In genomic region chr14:92549853-92550244, GRCh38 we compare ENCODE assay signal across 11 cellular contexts. TPM values are rescaled to one million over a fixed set of nuclear protein-coding genes. Genes with fewer than 3 reads are reported as not detected.
DNase-seq lines count a peak whose midpoint lies in the region; ATAC-seq, FAIRE-seq and TF ChIP-seq lines count a peak whose summit lies in the region.
"Had no signal": no experiment of that assay in that cellular context is flagged by ENCODE, and none has a peak within 500 bp of the region (broad histone marks: within the 10 kb centered on the region; RNA-seq: fewer than 3 reads in every experiment).

No MANE protein-coding gene starts in this region.

- H3K27ac ChIP-seq in gastroesophageal sphincter (peak overlapping the region in 3 of 4 donors; percentile 21 to 59 (median 57)), gastrocnemius medialis (peak overlapping the region; percentile 57 to 71 (median 65)), smooth muscle cell (ENCODE audit: low read depth) (no peak overlapping the region)
- H3K27ac ChIP-seq: cardiac muscle cell, right lobe of liver had no signal

- no peak for FAIRE-seq in urothelium cell line (lab: Jason Lieb, UNC)

- no peak for TF ChIP-seq POLR2A in gastroesophageal sphincter (IDR thresholded peaks at IDR 0.05)
- TF ChIP-seq POLR2A in gastrocnemius medialis (IDR thresholded peaks at IDR 0.05) = no peak

- H3K79me2 ChIP-seq in smooth muscle cell (ENCODE audit: low read depth) = no peaks in the 10 kb centered on the region

- H3K4me1 ChIP-seq in gastroesophageal sphincter = peaks cover 0 to 44% (median 7%) of the 10 kb centered on the region in 3 donors
- peaks cover 0 to 8% of the 10 kb centered on the region in 2 donors for H3K4me1 ChIP-seq in gastrocnemius medialis
- no peaks in the 10 kb centered on the region for H3K4me1 ChIP-seq in smooth muscle cell (ENCODE audit: low read depth)

- no peaks in the 10 kb centered on the region for H3K9me3 ChIP-seq in gastroesophageal sphincter
- no peaks in the 10 kb centered on the region for H3K9me3 ChIP-seq in gastrocnemius medialis
- H3K9me3 ChIP-seq in smooth muscle cell (replicated peaks; ENCODE audit: low read depth) = no peaks in the 10 kb centered on the region
- H3K9me3 ChIP-seq: Peyer's patch, right lobe of liver had no signal

- H3K27me3 ChIP-seq in gastroesophageal sphincter (no peaks in the 10 kb centered on the region), gastrocnemius medialis (no peaks in the 10 kb centered on the region), smooth muscle cell (ENCODE audit: low read depth) (no peaks in the 10 kb centered on the region)
- H3K27me3 ChIP-seq: cardiac muscle cell, Peyer's patch, right lobe of liver had no signal

- ATAC-seq in gastroesophageal sphincter (peak; percentile 79), gastrocnemius medialis (peak; percentile 32 to 41)

- H4K20me1 ChIP-seq in smooth muscle cell (ENCODE audit: low read depth) = peaks cover 5% of the 10 kb centered on the region

- in situ Hi-C loops in gastrocnemius medialis (cut with MboI; ENCODE audit: low sequenced_read_pairs in 4 of 4) = no loop called here

- no peaks in the 10 kb centered on the region for H3F3A ChIP-seq in smooth muscle cell (ENCODE audit: low read depth)

- intact Hi-C loops in gastrocnemius medialis (cut with DNase I; ENCODE audit: low total_unique reads) = no loop called here

- no peak overlapping the region for H2AFZ ChIP-seq in smooth muscle cell (ENCODE audit: low read depth)

- H3K4me2 ChIP-seq in smooth muscle cell = no peak overlapping the region

- H3K4me3 ChIP-seq in gastroesophageal sphincter = no peak overlapping the region
- no peak overlapping the region for H3K4me3 ChIP-seq in gastrocnemius medialis
- H3K4me3 ChIP-seq in smooth muscle cell = no peak overlapping the region
- H3K4me3 ChIP-seq: cardiac muscle cell, Peyer's patch, right lobe of liver had no signal

- peak; percentile 11 for DNase-seq in GDM1 (lab: John Stamatoyannopoulos, UW)
- DNase-seq in NCI-H82 (lab: John Stamatoyannopoulos, UW) = peak; percentile 71
- DNase-seq in gastrocnemius medialis = peak in 1 of 2 donors; percentile 37
- DNase-seq in urothelium cell line (ENCODE audit: low spot score) = no peak
- DNase-seq in activated naive CD4-positive, alpha-beta T cell treated with Interleukin-2 at 50 U/mL for 16 hours = no peak
- no peak for DNase-seq in smooth muscle cell (lab: John Stamatoyannopoulos, UW; ENCODE audit: unreplicated experiment)
- no peak for DNase-seq in iPS-NIHi7 (ENCODE audit: extremely low spot score)
- DNase-seq: right lobe of liver had no signal

- no peaks in the 10 kb centered on the region for H3K36me3 ChIP-seq in gastroesophageal sphincter
- H3K36me3 ChIP-seq in gastrocnemius medialis = no peaks in the 10 kb centered on the region
- no peaks in the 10 kb centered on the region for H3K36me3 ChIP-seq in smooth muscle cell (ENCODE audit: low read depth)
- H3K36me3 ChIP-seq: cardiac muscle cell, Peyer's patch, right lobe of liver had no signal

- no peak overlapping the region for H3K9ac ChIP-seq in smooth muscle cell (ENCODE audit: low read depth)

- no peak for TF ChIP-seq EP300 in gastroesophageal sphincter (IDR thresholded peaks at IDR 0.05)

- TF ChIP-seq CTCF in gastroesophageal sphincter (IDR thresholded peaks at IDR 0.05) (no peak), gastrocnemius medialis (IDR thresholded peaks at IDR 0.05 in 4 of 5, conservative IDR thresholded peaks at IDR 0.05 in 1 of 5) (no peak), smooth muscle cell (IDR thresholded peaks at IDR 0.05; ENCODE audit: borderline replicate concordance, insufficient read depth, poor library complexity, severe bottlenecking) (no peak)

- 0 to 20% methylated on average over 1 of the region's 7 CpGs for WGBS in gastroesophageal sphincter (ENCODE audit: low coverage in 1 of 2), 2 donors
- 54% methylated on average over 7 of the region's 7 CpGs for WGBS in smooth muscle cell (ENCODE audit: low lambda C conversion rate)

RNA-seq across cellular contexts. Expression of gene RIN3, which starts 36.3 kb away (rescaled TPM):
- total RNA-seq in gastroesophageal sphincter (10 to 100 TPM; 13.5 to 22.2 (median 16.2) TPM), gastrocnemius medialis (1 to 10 TPM; 2.1 to 3.7 (median 2.6) TPM), smooth muscle cell (1.7 and 2.7 TPM in 2 replicates)
- polyA plus RNA-seq in smooth muscle cell = 3.8 and 8.0 TPM in 2 replicates

Comparison
In these comparisons a context has a peak if more than half of its experiments do, and no peak if none do; other contexts are left out.
1. DNase-seq: peak in GDM1 (single experiment) and NCI-H82 (single experiment); none in urothelium cell line (single experiment), activated naive CD4-positive, alpha-beta T cell treated with Interleukin-2 at 50 U/mL for 16 hours (single experiment), smooth muscle cell (single experiment) and iPS-NIHi7 (single experiment).